8 cellular contexts compared by ENCODE assay signal in genomic region chr18:23136326-23137092, GRCh38. TPM values are rescaled to one million over a fixed set of nuclear protein-coding genes. Genes with fewer than 3 reads are reported as not detected.
A peak's percentile ranks its signal among the peaks of the same experiment; 100 is the strongest.
DNase-seq lines count a peak whose midpoint lies in the region; ATAC-seq and TF ChIP-seq lines count a peak whose summit lies in the region.

No MANE protein-coding gene starts in this region.

- peak; percentile 65 for DNase-seq in activated effector memory CD4-positive, alpha-beta T cell treated with anti-CD3 and anti-CD28 coated beads, Interleukin-2, amount 50 U/mL, for 16 hours
- DNase-seq in activated effector memory CD4-positive, alpha-beta T cell treated with Interleukin-2 at 50 U/mL for 16 hours = no peak
- DNase-seq in HuH-7 (ENCODE audit: low spot score) (peak; percentile 43), left ventricle myocardium superior (peak; percentile 67), progenitor cell of endocrine pancreas (ENCODE audit: low spot score, unreplicated experiment) (peak; percentile 19), DMS153 (lab: John Stamatoyannopoulos, UW) (no peak)
- no peak for DNase-seq in activated T-helper 2 cell treated with anti-CD3 and anti-CD28 coated beads, Interferon-gamma antibody, Interleukin-2, Interleukin-4, amounts not matched to agents 10 μg/mL and 5 μg/mL and 100 μg/mL, durations not matched to agents 14 hours and 24 hours and 36 hours (ENCODE audit: low spot score)

- peak overlapping the region; percentile 80 for H3K4me3 Mint-ChIP-seq in activated T-helper 2 cell treated with anti-CD3 and anti-CD28 coated beads, Interferon-gamma antibody, Interleukin-2, Interleukin-4, amounts not matched to agents 10 μg/mL and 5 μg/mL and 100 μg/mL, durations not matched to agents 14 hours and 24 hours and 36 hours (ENCODE audit: low read depth)
- H3K4me3 Mint-ChIP-seq in progenitor cell of endocrine pancreas (ENCODE audit: low read depth) = peak overlapping the region; percentile 56

- H3K9me3 Mint-ChIP-seq in activated T-helper 2 cell treated with anti-CD3 and anti-CD28 coated beads, Interferon-gamma antibody, Interleukin-2, Interleukin-4, amounts not matched to agents 10 μg/mL and 5 μg/mL and 100 μg/mL, durations not matched to agents 14 hours and 24 hours and 36 hours = no peaks in the 10 kb centered on the region
- no peaks in the 10 kb centered on the region for H3K9me3 Mint-ChIP-seq in progenitor cell of endocrine pancreas (ENCODE audit: low read depth)

- intact Hi-C loops in activated T-helper 2 cell treated with anti-CD3 and anti-CD28 coated beads, Interferon-gamma antibody, Interleukin-2, Interleukin-4, amounts not matched to agents 10 μg/mL and 5 μg/mL and 100 μg/mL, durations not matched to agents 14 hours and 24 hours and 36 hours (cut with micrococcal nuclease) = loop anchor here (10.0 kb wide), 2 partner anchors 62 to 148 kb away; no protein-coding TSS in a partner anchor
- intact Hi-C loops in left ventricle myocardium superior (cut with micrococcal nuclease) = no loop called here

- H3K4me1 Mint-ChIP-seq in activated T-helper 2 cell treated with anti-CD3 and anti-CD28 coated beads, Interferon-gamma antibody, Interleukin-2, Interleukin-4, amounts not matched to agents 10 μg/mL and 5 μg/mL and 100 μg/mL, durations not matched to agents 14 hours and 24 hours and 36 hours (ENCODE audit: low read depth) = peaks cover 46% of the 10 kb centered on the region
- H3K4me1 Mint-ChIP-seq in progenitor cell of endocrine pancreas (ENCODE audit: low read depth) = peaks cover 27% of the 10 kb centered on the region

- peak; percentile 43 for ATAC-seq in left ventricle myocardium superior
- no peak for ATAC-seq in HG03097 (IDR thresholded peaks at IDR 0.05; ENCODE audit: low FRiP score, unreplicated experiment)

- peaks cover 27% of the 10 kb centered on the region for H3K36me3 Mint-ChIP-seq in activated T-helper 2 cell treated with anti-CD3 and anti-CD28 coated beads, Interferon-gamma antibody, Interleukin-2, Interleukin-4, amounts not matched to agents 10 μg/mL and 5 μg/mL and 100 μg/mL, durations not matched to agents 14 hours and 24 hours and 36 hours (ENCODE audit: low read depth)
- H3K36me3 Mint-ChIP-seq in progenitor cell of endocrine pancreas (ENCODE audit: insufficient read depth) = no peaks in the 10 kb centered on the region

- H3K27me3 Mint-ChIP-seq in activated T-helper 2 cell treated with anti-CD3 and anti-CD28 coated beads, Interferon-gamma antibody, Interleukin-2, Interleukin-4, amounts not matched to agents 10 μg/mL and 5 μg/mL and 100 μg/mL, durations not matched to agents 14 hours and 24 hours and 36 hours (ENCODE audit: low read depth) = peaks cover 7% of the 10 kb centered on the region
- peaks cover 32% of the 10 kb centered on the region for H3K27me3 Mint-ChIP-seq in progenitor cell of endocrine pancreas

- TF ChIP-seq CTCF in progenitor cell of endocrine pancreas (IDR thresholded peaks at IDR 0.05; ENCODE audit: unreplicated experiment) = no peak

- H3K27ac Mint-ChIP-seq in activated T-helper 2 cell treated with anti-CD3 and anti-CD28 coated beads, Interferon-gamma antibody, Interleukin-2, Interleukin-4, amounts not matched to agents 10 μg/mL and 5 μg/mL and 100 μg/mL, durations not matched to agents 14 hours and 24 hours and 36 hours = no peak overlapping the region
- no peak overlapping the region for H3K27ac Mint-ChIP-seq in progenitor cell of endocrine pancreas

RNA-seq across cellular contexts. Expression of gene CABLES1, which starts 1.2 kb away (rescaled TPM):
- total RNA-seq in activated T-helper 2 cell treated with anti-CD3 and anti-CD28 coated beads, Interferon-gamma antibody, Interleukin-2, Interleukin-4, amounts not matched to agents 10 μg/mL and 5 μg/mL and 100 μg/mL, durations not matched to agents 14 hours and 24 hours and 36 hours = 27.4 and 33.5 TPM in 2 replicates
- 3.2 TPM for total RNA-seq in left ventricle myocardium superior
- total RNA-seq in progenitor cell of endocrine pancreas = 4.2 and 4.8 TPM in 2 replicates

Comparison
In these comparisons a context has a peak if more than half of its experiments do, and no peak if none do; other contexts are left out.
1. DNase-seq: peak in activated effector memory CD4-positive, alpha-beta T cell treated with anti-CD3 and anti-CD28 coated beads, Interleukin-2, amount 50 U/mL, for 16 hours (single experiment), HuH-7 (single experiment), left ventricle myocardium superior (single experiment) and progenitor cell of endocrine pancreas (single experiment); none in activated effector memory CD4-positive, alpha-beta T cell treated with Interleukin-2 at 50 U/mL for 16 hours (single experiment), activated T-helper 2 cell treated with anti-CD3 and anti-CD28 coated beads, Interferon-gamma antibody, Interleukin-2, Interleukin-4, amounts not matched to agents 10 μg/mL and 5 μg/mL and 100 μg/mL, durations not matched to agents 14 hours and 24 hours and 36 hours (single experiment) and DMS153 (single experiment).